In genomic region chr7:16071246-16071857, GRCh38 we compare ENCODE assay signal across 2 cellular contexts.
TF ChIP-seq lines count a peak whose summit lies in the region.

No MANE protein-coding gene starts in this region.

TF ChIP-seq in HEK293, 187 proteins besides CTCF, POLR2A, EP300 and RAD21:
- TF ChIP-seq TSHZ1 (tag by site-specific recombination; IDR thresholded peaks at IDR 0.05; ENCODE audit: borderline replicate concordance) (no peak), ZNF140 (tag by site-specific recombination; IDR thresholded peaks at IDR 0.05) (no peak), ZNF654 (tag by site-specific recombination; IDR thresholded peaks at IDR 0.05; ENCODE audit: low read depth) (peak; percentile 80)

TF ChIP-seq in H1, 55 proteins besides CTCF, POLR2A, EP300 and RAD21:
- TF ChIP-seq SRF (IDR thresholded peaks at IDR 0.05; ENCODE audit: low read depth, low read length) = no peak
- TF ChIP-seq NANOG (IDR thresholded peaks at IDR 0.05; ENCODE audit: insufficient read depth, low read depth, low read length, poor library complexity, severe bottlenecking) = no peak
- no peak for TF ChIP-seq TEAD4 (IDR thresholded peaks at IDR 0.05; ENCODE audit: low read depth, low read length)
- no peak for TF ChIP-seq KDM4A (IDR thresholded peaks at IDR 0.05; ENCODE audit: low read depth, low read length, severe bottlenecking)
